23 cellular contexts compared by ENCODE assay signal in genomic region chr7:36955730-36956129, GRCh38.
"Had no signal": no experiment of that assay in that cellular context is flagged by ENCODE, and none has a peak within 500 bp of the region (broad histone marks: within the 10 kb centered on the region; RNA-seq: fewer than 3 reads in every experiment).

No MANE protein-coding gene starts in this region.

- H3K27ac ChIP-seq: coronary artery, lower lobe of right lung, prostate gland, right atrium auricular region, thyroid gland, vagina had no signal

- H3K4me3 ChIP-seq: coronary artery, lower lobe of right lung, prostate gland, right atrium auricular region, smooth muscle cell, thyroid gland, vagina had no signal

- FAIRE-seq: frontal cortex, keratinocyte had no signal

- H3K4me3 Mint-ChIP-seq: memory B cell; natural killer cell treated with Interleukin-12 subunit alpha and Interleukin-12 subunit beta and Interleukin-15 and Interleukin-18, amount 100 ng/mL, for 72 hours; neural crest cell; stimulated activated naive CD8-positive, alpha-beta T cell treated with anti-CD3 and anti-CD28 coated beads, Interleukin-15, amount 100 ng/mL, for 72 hours had no signal

- DNase-seq: head of caudate nucleus; left ventricle myocardium superior; lower lobe of right lung; nucleus accumbens; stimulated activated CD4-positive, alpha-beta T cell treated with anti-CD3 and anti-CD28 coated beads, Interleukin-12 subunit alpha, Interleukin-12 subunit beta, amount 100 ng/mL, for 4 hours; stimulated activated CD4-positive, alpha-beta T cell treated with anti-CD3 and anti-CD28 coated beads, Interleukin-1b, Interleukin-23, amount 100 ng/mL, for 48 hours; stimulated activated CD4-positive, alpha-beta T cell treated with anti-CD3 and anti-CD28 coated beads, Interleukin-4, amount 100 ng/mL, for 1 hour; stimulated activated CD8-positive, alpha-beta memory T cell treated with anti-CD3 and anti-CD28 coated beads, Interleukin-4, amount 100 ng/mL, for 48 hours; stimulated activated naive CD4-positive, alpha-beta T cell; stimulated activated naive CD8-positive, alpha-beta T cell treated with anti-CD3 and anti-CD28 coated beads, Interleukin-15, amount 100 ng/mL, for 72 hours; thyroid gland; trophoblast cell had no signal

- H3K27me3 Mint-ChIP-seq: memory B cell; natural killer cell treated with Interleukin-12 subunit alpha and Interleukin-12 subunit beta and Interleukin-15 and Interleukin-18, amount 100 ng/mL, for 72 hours; stimulated activated naive CD8-positive, alpha-beta T cell treated with anti-CD3 and anti-CD28 coated beads, Interleukin-15, amount 100 ng/mL, for 72 hours had no signal

- H3K4me2 ChIP-seq: smooth muscle cell had no signal

- H3K9me3 ChIP-seq: lower lobe of right lung, prostate gland, right atrium auricular region, thyroid gland, vagina had no signal

- H3K4me1 ChIP-seq: prostate gland had no signal

- H3K9me3 Mint-ChIP-seq: memory B cell had no signal

- H3K36me3 ChIP-seq: lower lobe of right lung, prostate gland, right atrium auricular region, thyroid gland, vagina had no signal

- H3K27me3 ChIP-seq: right atrium auricular region, thyroid gland, vagina had no signal

- H3K27ac Mint-ChIP-seq: memory B cell; natural killer cell treated with Interleukin-12 subunit alpha and Interleukin-12 subunit beta and Interleukin-15 and Interleukin-18, amount 100 ng/mL, for 72 hours had no signal

- ATAC-seq: left ventricle myocardium superior; lower lobe of right lung; natural killer cell treated with Interleukin-12 subunit alpha and Interleukin-12 subunit beta and Interleukin-15 and Interleukin-18, amount 100 ng/mL, for 72 hours; sciatic nerve; stimulated activated naive CD8-positive, alpha-beta T cell treated with anti-CD3 and anti-CD28 coated beads, Interleukin-15, amount 100 ng/mL, for 72 hours had no signal
